8 cellular contexts compared by ENCODE assay signal in genomic region chr10:97713351-97713827, GRCh38. TPM values are rescaled to one million over a fixed set of nuclear protein-coding genes. Genes with fewer than 3 reads are reported as not detected.
DNase-seq lines count a peak whose midpoint lies in the region; ATAC-seq, FAIRE-seq and TF ChIP-seq lines count a peak whose summit lies in the region.

TSS of gene MARVELD1 (plus strand) at chr10:97713730. CDS start at chr10:97713877, 147 bp downstream.

- peak within 1 kb of the TSS; percentile 87 for H3K4me3 Mint-ChIP-seq in central memory CD8-positive, alpha-beta T cell

- POLR2A ChIA-PET in PC-3 (lab: Charles Lee; ENCODE audit: unreplicated experiment), result interaction anchor here (0.6 to 1.0 kb wide), 2 partner anchors 23 to 64 kb away, joined by 3 read pairs; partner anchors contain the start of gene ZFYVE27

- peaks cover 42% of the 10 kb centered on the region for H3K79me2 ChIP-seq in PC-3 (ENCODE audit: low read length)

- H3K4me1 ChIP-seq in PC-3 (ENCODE audit: insufficient read depth, low read length) (peaks cover 41% of the 10 kb centered on the region), kidney (ENCODE audit: control insufficient read depth in 1 of 2, insufficient read depth in 1 of 2, low read depth in 1 of 2, low read length in 2 of 2) (peaks cover 0 to 12% of the 10 kb centered on the region in 2 donors)

- no peak for FAIRE-seq in kidney (lab: Jason Lieb, UNC)

- TF ChIP-seq CTCF in PC-3 (conservative IDR thresholded peaks at IDR 0.05; ENCODE audit: low read depth, low read length) (no peak), kidney (IDR thresholded peaks at IDR 0.05; ENCODE audit: borderline replicate concordance, extremely low read depth, insufficient read depth) (no peak)

- intact Hi-C loops in PC-3 (cut with micrococcal nuclease) (no loop called here), kidney (cut with DNase I) (no loop called here)

- H3K9me2 ChIP-seq in PC-3 (replicated peaks; ENCODE audit: low read length), result no peaks in the 10 kb centered on the region

- H3K27me3 Mint-ChIP-seq in central memory CD8-positive, alpha-beta T cell, result peaks cover 39% of the 10 kb centered on the region

- H3K27ac Mint-ChIP-seq in central memory CD8-positive, alpha-beta T cell (ENCODE audit: low read depth), result peak within 1 kb of the TSS; percentile 75

- H3K9me3 Mint-ChIP-seq in central memory CD8-positive, alpha-beta T cell, result no peaks in the 10 kb centered on the region

- H3K4me3 ChIP-seq in PC-3 (ENCODE audit: low read length) (peak within 1 kb of the TSS; percentile 83), kidney (ENCODE audit: low read length in 2 of 2) (peak within 1 kb of the TSS; percentile 60 to 66)

- H4K20me1 ChIP-seq in PC-3 (ENCODE audit: low read length), result no peaks in the 10 kb centered on the region

- no peaks in the 10 kb centered on the region for H3K9me3 ChIP-seq in PC-3 (ENCODE audit: low read length)
- H3K9me3 ChIP-seq in kidney (ENCODE audit: control insufficient read depth in 1 of 2, low read length in 2 of 2), result no peaks in the 10 kb centered on the region

- peak within 1 kb of the TSS; percentile 79 for H3K9ac ChIP-seq in PC-3 (ENCODE audit: low read length)
- H3K9ac ChIP-seq in kidney (ENCODE audit: low read length in 2 of 2), result peak within 1 kb of the TSS; percentile 10 to 61

- peaks cover 15% of the 10 kb centered on the region for H3K4me1 Mint-ChIP-seq in central memory CD8-positive, alpha-beta T cell

- no TSS peak for BruUV-seq in PC-3 (replicated peaks; lab: Mats Ljungman, UMichigan)

- H3K27me3 ChIP-seq in PC-3 (ENCODE audit: low read length), result no peaks in the 10 kb centered on the region

- no peaks in the 10 kb centered on the region for H3F3A ChIP-seq in PC-3 (ENCODE audit: low read length, unreplicated experiment)

- H3K36me3 ChIP-seq in PC-3 (ENCODE audit: low read depth, low read length) (peaks cover 7% of the 10 kb centered on the region; the same call in 1 of the 2 replicates), kidney (ENCODE audit: control insufficient read depth in 1 of 2, insufficient read depth in 2 of 2, low read length in 2 of 2) (no peaks in the 10 kb centered on the region)

- ATAC-seq in PC-3 (peak; percentile 54), HG03039 (IDR thresholded peaks at IDR 0.05; ENCODE audit: unreplicated experiment) (no peak), HG02885 (IDR thresholded peaks at IDR 0.05; ENCODE audit: poor library complexity, unreplicated experiment) (no peak)
- ATAC-seq in central memory CD8-positive, alpha-beta T cell (replicated peaks; ENCODE audit: extremely low read depth, poor library complexity, severe bottlenecking), result no peak

- H3K4me2 ChIP-seq in PC-3 (ENCODE audit: low read length), result peak within 1 kb of the TSS; percentile 86

- H3K36me3 Mint-ChIP-seq in central memory CD8-positive, alpha-beta T cell (ENCODE audit: insufficient read depth), result peaks cover 2% of the 10 kb centered on the region

- H2AFZ ChIP-seq in PC-3 (ENCODE audit: low read length), result peak within 1 kb of the TSS; percentile 48

- DNase-seq in CMK (ENCODE audit: low read depth) (peak; percentile 86), HCEC 1CT (peak; percentile 77), PC-3 (peak; percentile 54), kidney (peak; percentile 94)
- no peak for DNase-seq in central memory CD8-positive, alpha-beta T cell (ENCODE audit: low spot score in 2 of 2)
- DNase-seq in stimulated activated CD8-positive, alpha-beta memory T cell treated with anti-CD3 and anti-CD28 coated beads, Interleukin-4, amount 100 ng/mL, for 48 hours, result peak; percentile 27

- CTCF ChIA-PET in PC-3 (lab: Charles Lee), result interaction anchor here (0.6 to 1.9 kb wide), 3 partner anchors 18 to 76 kb away, joined by 4 to 9 read pairs (median 5); partner anchors contain the start of gene AVPI1

- H3K27ac ChIP-seq in PC-3 (ENCODE audit: low read length) (peak within 1 kb of the TSS; percentile 57), kidney (ENCODE audit: low read depth in 2 of 2, low read length in 2 of 2) (peak within 1 kb of the TSS; percentile 80 to 86)

RNA-seq across cellular contexts. Expression of gene MARVELD1, which starts in this region (rescaled TPM):
- total RNA-seq in PC-3 (2014; rRNA removed) (17.6 and 25.5 TPM in 2 replicates), kidney (43.2 TPM)
- polyA plus RNA-seq in kidney (ENCODE audit: insufficient read depth, low read depth, low replicate concordance), result 8.3 TPM

Comparison
In these comparisons a context has a peak if more than half of its experiments do, and no peak if none do; other contexts are left out.
1. DNase-seq: peak in CMK (single experiment), HCEC 1CT (single experiment), PC-3 (single experiment), kidney (single experiment) and stimulated activated CD8-positive, alpha-beta memory T cell treated with anti-CD3 and anti-CD28 coated beads, Interleukin-4, amount 100 ng/mL, for 48 hours (single experiment); none in central memory CD8-positive, alpha-beta T cell (0 of 2).